In the genomic region with DNA sequence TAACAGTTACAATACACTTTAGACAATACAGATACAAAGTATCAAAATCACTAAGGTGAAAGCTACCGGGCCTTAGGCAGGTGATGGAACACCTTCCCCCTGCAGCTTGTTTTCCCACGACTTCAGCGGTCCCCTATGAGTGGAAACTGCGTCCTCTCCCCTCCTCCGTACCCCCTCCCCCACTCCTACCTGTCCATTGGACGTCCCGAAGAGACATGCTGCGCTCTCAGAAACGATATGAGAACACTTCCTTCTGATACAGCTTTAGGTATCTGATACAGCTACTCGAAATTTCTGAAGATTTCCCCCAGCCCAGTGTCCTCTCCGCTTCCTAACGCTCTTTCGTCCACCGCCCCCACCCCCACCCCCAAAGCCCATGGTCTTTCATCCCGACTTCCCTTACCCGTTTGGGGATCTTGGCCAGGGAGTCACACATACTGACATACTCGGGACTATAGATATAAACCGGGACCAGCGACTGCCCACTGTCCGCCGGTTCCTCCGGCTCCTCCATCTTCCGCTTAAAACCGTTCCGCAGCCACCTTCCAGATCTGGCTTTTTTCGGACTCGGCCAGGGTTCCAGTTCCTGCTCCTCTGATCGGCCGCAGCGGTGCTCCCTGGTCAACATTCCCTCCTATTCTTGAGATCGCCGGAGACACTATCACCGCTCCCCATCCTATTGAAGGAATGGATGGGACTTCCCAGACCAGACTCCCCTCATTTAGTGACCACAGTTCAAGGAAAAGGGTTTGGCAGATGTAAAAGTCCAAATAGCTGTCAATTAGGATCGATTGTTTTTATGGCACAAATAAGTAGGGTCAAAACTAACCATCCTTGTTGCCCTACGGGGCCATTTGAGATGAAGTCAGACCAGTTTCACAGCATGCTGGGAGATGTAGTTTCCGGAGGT, we compare ENCODE assay signal across 1 cellular context.
TF ChIP-seq lines count a peak whose summit lies in the region.

A gene (minus strand): TSS at position 596 of the 910 bp plus-strand sequence. CDS start 82 bp downstream, at position 514.

TF ChIP-seq in K562, 482 proteins besides CTCF, POLR2A, EP300 and RAD21 (continued from another document and continues in another):
- TF ChIP-seq, protein P1, sequence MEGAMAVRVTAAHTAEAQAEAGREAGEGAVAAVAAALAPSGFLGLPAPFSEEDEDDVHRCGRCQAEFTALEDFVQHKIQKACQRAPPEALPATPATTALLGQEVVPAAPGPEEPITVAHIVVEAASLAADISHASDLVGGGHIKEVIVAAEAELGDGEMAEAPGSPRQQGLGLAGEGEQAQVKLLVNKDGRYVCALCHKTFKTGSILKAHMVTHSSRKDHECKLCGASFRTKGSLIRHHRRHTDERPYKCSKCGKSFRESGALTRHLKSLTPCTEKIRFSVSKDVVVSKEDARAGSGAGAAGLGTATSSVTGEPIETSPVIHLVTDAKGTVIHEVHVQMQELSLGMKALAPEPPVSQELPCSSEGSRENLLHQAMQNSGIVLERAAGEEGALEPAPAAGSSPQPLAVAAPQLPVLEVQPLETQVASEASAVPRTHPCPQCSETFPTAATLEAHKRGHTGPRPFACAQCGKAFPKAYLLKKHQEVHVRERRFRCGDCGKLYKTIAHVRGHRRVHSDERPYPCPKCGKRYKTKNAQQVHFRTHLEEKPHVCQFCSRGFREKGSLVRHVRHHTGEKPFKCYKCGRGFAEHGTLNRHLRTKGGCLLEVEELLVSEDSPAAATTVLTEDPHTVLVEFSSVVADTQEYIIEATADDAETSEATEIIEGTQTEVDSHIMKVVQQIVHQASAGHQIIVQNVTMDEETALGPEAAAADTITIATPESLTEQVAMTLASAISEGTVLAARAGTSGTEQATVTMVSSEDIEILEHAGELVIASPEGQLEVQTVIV (CRISPR knock-in tag; IDR thresholded peaks at IDR 0.05; ENCODE audit: borderline replicate concordance) = no peak
- TF ChIP-seq, protein P2, sequence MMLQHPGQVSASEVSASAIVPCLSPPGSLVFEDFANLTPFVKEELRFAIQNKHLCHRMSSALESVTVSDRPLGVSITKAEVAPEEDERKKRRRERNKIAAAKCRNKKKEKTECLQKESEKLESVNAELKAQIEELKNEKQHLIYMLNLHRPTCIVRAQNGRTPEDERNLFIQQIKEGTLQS (IDR thresholded peaks at IDR 0.05) = 0 out of 2 replicates have a peak, but pooled peaks have one; percentile 42
- TF ChIP-seq, protein P2 (CRISPR knock-in tag; conservative IDR thresholded peaks at IDR 0.05) = no peak
- TF ChIP-seq, protein P3, sequence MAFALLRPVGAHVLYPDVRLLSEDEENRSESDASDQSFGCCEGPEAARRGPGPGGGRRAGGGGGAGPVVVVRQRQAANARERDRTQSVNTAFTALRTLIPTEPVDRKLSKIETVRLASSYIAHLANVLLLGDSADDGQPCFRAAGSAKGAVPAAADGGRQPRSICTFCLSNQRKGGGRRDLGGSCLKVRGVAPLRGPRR (CRISPR knock-in tag; IDR thresholded peaks at IDR 0.05) = no peak
- TF ChIP-seq ZNF174 (CRISPR knock-in tag; IDR thresholded peaks at IDR 0.05) = no peak
- TF ChIP-seq, protein P4, sequence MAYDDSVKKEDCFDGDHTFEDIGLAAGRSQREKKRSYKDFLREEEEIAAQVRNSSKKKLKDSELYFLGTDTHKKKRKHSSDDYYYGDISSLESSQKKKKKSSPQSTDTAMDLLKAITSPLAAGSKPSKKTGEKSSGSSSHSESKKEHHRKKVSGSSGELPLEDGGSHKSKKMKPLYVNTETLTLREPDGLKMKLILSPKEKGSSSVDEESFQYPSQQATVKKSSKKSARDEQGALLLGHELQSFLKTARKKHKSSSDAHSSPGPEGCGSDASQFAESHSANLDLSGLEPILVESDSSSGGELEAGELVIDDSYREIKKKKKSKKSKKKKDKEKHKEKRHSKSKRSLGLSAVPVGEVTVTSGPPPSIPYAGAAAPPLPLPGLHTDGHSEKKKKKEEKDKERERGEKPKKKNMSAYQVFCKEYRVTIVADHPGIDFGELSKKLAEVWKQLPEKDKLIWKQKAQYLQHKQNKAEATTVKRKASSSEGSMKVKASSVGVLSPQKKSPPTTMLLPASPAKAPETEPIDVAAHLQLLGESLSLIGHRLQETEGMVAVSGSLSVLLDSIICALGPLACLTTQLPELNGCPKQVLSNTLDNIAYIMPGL (CRISPR knock-in tag; IDR thresholded peaks at IDR 0.05) = no peak
- TF ChIP-seq FOSL1 (tag; conservative IDR thresholded peaks at IDR 0.05) = no peak
- peak in 1 of 2 experiments; percentile 99; a peak in 2 of 4 replicates for TF ChIP-seq TRIM24 (IDR thresholded peaks at IDR 0.05)
- TF ChIP-seq RBBP5 (IDR thresholded peaks at IDR 0.05; ENCODE audit: borderline replicate concordance, insufficient read depth, low read length, poor library complexity, severe bottlenecking) = no peak
- TF ChIP-seq XRCC3 (IDR thresholded peaks at IDR 0.05) = no peak
- TF ChIP-seq, protein P5, sequence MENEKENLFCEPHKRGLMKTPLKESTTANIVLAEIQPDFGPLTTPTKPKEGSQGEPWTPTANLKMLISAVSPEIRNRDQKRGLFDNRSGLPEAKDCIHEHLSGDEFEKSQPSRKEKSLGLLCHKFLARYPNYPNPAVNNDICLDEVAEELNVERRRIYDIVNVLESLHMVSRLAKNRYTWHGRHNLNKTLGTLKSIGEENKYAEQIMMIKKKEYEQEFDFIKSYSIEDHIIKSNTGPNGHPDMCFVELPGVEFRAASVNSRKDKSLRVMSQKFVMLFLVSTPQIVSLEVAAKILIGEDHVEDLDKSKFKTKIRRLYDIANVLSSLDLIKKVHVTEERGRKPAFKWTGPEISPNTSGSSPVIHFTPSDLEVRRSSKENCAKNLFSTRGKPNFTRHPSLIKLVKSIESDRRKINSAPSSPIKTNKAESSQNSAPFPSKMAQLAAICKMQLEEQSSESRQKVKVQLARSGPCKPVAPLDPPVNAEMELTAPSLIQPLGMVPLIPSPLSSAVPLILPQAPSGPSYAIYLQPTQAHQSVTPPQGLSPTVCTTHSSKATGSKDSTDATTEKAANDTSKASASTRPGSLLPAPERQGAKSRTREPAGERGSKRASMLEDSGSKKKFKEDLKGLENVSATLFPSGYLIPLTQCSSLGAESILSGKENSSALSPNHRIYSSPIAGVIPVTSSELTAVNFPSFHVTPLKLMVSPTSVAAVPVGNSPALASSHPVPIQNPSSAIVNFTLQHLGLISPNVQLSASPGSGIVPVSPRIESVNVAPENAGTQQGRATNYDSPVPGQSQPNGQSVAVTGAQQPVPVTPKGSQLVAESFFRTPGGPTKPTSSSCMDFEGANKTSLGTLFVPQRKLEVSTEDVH (IDR thresholded peaks at IDR 0.05; ENCODE audit: low read depth, partially characterized antibody) = peak; percentile 74
- TF ChIP-seq CHCHD3 (CRISPR knock-in tag; IDR thresholded peaks at IDR 0.05) = no peak
- TF ChIP-seq ZC3H4 (CRISPR knock-in tag; IDR thresholded peaks at IDR 0.05; ENCODE audit: borderline replicate concordance) = no peak
- TF ChIP-seq, protein P6, sequence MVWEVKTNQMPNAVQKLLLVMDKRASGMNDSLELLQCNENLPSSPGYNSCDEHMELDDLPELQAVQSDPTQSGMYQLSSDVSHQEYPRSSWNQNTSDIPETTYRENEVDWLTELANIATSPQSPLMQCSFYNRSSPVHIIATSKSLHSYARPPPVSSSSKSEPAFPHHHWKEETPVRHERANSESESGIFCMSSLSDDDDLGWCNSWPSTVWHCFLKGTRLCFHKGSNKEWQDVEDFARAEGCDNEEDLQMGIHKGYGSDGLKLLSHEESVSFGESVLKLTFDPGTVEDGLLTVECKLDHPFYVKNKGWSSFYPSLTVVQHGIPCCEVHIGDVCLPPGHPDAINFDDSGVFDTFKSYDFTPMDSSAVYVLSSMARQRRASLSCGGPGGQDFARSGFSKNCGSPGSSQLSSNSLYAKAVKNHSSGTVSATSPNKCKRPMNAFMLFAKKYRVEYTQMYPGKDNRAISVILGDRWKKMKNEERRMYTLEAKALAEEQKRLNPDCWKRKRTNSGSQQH (CRISPR knock-in tag; IDR thresholded peaks at IDR 0.05) = no peak
- no peak for TF ChIP-seq NR1H2 (CRISPR knock-in tag; IDR thresholded peaks at IDR 0.05)
- TF ChIP-seq, protein P7, sequence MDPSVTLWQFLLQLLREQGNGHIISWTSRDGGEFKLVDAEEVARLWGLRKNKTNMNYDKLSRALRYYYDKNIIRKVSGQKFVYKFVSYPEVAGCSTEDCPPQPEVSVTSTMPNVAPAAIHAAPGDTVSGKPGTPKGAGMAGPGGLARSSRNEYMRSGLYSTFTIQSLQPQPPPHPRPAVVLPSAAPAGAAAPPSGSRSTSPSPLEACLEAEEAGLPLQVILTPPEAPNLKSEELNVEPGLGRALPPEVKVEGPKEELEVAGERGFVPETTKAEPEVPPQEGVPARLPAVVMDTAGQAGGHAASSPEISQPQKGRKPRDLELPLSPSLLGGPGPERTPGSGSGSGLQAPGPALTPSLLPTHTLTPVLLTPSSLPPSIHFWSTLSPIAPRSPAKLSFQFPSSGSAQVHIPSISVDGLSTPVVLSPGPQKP (CRISPR knock-in tag; IDR thresholded peaks at IDR 0.05) = no peak
- no peak for TF ChIP-seq IRF2 (CRISPR knock-in tag; IDR thresholded peaks at IDR 0.05)
- no peak for TF ChIP-seq ZNF780A (CRISPR knock-in tag; IDR thresholded peaks at IDR 0.05)
- TF ChIP-seq ESRRA (IDR thresholded peaks at IDR 0.05; ENCODE audit: borderline replicate concordance, low read depth) = no peak
- no peak for TF ChIP-seq BMI1 (IDR thresholded peaks at IDR 0.05; ENCODE audit: low read length)
- TF ChIP-seq, protein P8, sequence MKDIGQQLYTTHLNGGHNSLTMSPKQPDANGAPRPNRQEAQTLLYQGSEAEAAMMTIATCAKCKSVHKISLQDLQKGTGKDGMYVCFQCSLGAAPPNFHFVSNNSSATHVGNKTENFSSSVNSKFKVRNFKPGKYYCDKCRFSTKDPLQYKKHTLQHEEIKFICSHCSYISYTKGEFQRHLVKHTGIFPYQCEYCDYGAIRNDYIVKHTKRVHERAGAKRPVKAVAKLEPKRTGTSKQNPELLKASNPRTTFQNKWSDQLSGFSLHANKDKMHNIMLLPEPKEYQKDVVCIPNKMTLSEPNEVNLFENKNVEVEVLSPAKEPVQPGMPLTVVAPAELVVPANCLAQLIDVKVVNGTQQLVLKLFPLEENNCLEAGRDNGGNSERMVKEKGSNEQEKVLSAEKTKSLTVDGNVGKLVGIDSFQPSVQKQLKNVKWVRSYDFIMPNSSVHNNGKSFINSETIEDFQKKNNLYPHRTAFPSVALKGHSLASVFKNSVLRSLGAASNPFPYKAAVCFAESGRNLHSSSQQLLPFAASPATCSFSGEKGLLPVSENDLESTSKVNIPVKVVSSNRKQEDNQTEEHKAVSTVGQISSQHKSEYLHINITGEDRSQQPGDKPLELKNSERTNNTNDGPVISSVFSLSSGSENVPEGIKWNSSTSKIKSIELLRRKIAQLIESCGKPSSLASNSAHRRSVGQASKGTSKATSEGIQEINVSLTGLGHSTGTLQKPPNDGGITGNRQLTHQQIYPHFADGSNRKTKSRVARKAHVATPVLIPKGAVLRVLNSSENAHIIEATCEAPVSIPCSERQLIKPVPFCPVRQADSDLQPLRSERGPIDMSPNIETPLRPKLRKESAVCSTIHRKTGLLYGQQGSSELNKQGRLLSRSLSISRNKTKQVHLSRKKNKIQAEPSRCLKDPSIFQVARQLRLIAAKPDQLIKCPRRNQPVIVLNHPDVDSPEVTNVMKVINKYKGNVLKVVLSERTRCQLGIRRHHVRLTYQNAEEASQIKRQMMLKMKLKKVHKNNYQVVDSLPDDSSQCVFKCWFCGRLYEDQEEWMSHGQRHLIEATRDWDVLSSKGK (CRISPR knock-in tag; IDR thresholded peaks at IDR 0.05) = no peak
- no peak for TF ChIP-seq SRSF3 (IDR thresholded peaks at IDR 0.05; ENCODE audit: insufficient read depth, low read length)
- TF ChIP-seq, protein P9, sequence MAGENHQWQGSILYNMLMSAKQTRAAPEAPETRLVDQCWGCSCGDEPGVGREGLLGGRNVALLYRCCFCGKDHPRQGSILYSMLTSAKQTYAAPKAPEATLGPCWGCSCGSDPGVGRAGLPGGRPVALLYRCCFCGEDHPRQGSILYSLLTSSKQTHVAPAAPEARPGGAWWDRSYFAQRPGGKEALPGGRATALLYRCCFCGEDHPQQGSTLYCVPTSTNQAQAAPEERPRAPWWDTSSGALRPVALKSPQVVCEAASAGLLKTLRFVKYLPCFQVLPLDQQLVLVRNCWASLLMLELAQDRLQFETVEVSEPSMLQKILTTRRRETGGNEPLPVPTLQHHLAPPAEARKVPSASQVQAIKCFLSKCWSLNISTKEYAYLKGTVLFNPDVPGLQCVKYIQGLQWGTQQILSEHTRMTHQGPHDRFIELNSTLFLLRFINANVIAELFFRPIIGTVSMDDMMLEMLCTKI (IDR thresholded peaks at IDR 0.05; ENCODE audit: partially characterized antibody) = no peak
- no peak for TF ChIP-seq KDM2B (CRISPR knock-in tag; IDR thresholded peaks at IDR 0.05)
- TF ChIP-seq ZNF212 (CRISPR knock-in tag; IDR thresholded peaks at IDR 0.05) = no peak
- TF ChIP-seq MAFF (IDR thresholded peaks at IDR 0.05; ENCODE audit: low read length) = no peak
- TF ChIP-seq, protein P10, sequence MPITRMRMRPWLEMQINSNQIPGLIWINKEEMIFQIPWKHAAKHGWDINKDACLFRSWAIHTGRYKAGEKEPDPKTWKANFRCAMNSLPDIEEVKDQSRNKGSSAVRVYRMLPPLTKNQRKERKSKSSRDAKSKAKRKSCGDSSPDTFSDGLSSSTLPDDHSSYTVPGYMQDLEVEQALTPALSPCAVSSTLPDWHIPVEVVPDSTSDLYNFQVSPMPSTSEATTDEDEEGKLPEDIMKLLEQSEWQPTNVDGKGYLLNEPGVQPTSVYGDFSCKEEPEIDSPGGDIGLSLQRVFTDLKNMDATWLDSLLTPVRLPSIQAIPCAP (CRISPR knock-in tag; IDR thresholded peaks at IDR 0.05; ENCODE audit: borderline replicate concordance) = no peak
- no peak for TF ChIP-seq SIRT6 (IDR thresholded peaks at IDR 0.05; ENCODE audit: low read depth, low read length)
- no peak for TF ChIP-seq KAT8 (IDR thresholded peaks at IDR 0.05; ENCODE audit: low read depth)
- peak; percentile 34; the same call in 1 of the 2 replicates for TF ChIP-seq JUND (IDR thresholded peaks at IDR 0.05; ENCODE audit: borderline replicate concordance, low read depth, low read length)
- TF ChIP-seq JUND (tag; IDR thresholded peaks at IDR 0.05; ENCODE audit: borderline replicate concordance, low read depth, low read length) = peak; percentile 58; the same call in 1 of the 3 replicates
- TF ChIP-seq SMAD2 (IDR thresholded peaks at IDR 0.05; ENCODE audit: low read depth, low read length) = no peak
- TF ChIP-seq PHB (CRISPR knock-in tag; IDR thresholded peaks at IDR 0.05) = no peak
- TF ChIP-seq ZSCAN29 (IDR thresholded peaks at IDR 0.05) = no peak
- TF ChIP-seq, protein P11, sequence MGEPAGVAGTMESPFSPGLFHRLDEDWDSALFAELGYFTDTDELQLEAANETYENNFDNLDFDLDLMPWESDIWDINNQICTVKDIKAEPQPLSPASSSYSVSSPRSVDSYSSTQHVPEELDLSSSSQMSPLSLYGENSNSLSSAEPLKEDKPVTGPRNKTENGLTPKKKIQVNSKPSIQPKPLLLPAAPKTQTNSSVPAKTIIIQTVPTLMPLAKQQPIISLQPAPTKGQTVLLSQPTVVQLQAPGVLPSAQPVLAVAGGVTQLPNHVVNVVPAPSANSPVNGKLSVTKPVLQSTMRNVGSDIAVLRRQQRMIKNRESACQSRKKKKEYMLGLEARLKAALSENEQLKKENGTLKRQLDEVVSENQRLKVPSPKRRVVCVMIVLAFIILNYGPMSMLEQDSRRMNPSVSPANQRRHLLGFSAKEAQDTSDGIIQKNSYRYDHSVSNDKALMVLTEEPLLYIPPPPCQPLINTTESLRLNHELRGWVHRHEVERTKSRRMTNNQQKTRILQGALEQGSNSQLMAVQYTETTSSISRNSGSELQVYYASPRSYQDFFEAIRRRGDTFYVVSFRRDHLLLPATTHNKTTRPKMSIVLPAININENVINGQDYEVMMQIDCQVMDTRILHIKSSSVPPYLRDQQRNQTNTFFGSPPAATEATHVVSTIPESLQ (CRISPR knock-in tag; IDR thresholded peaks at IDR 0.05) = no peak
- no peak for TF ChIP-seq ZFP36 (IDR thresholded peaks at IDR 0.05; ENCODE audit: low read depth, low read length, partially characterized antibody)
- TF ChIP-seq ARNT (IDR thresholded peaks at IDR 0.05) = peak; percentile 75 to 85; a peak in 2 of 4 replicates
